ENCODE assay signal across 26 cellular contexts in genomic region chr17:51032850-51033249, GRCh38.
"Had no signal": no experiment of that assay in that cellular context is flagged by ENCODE, and none has a peak within 500 bp of the region (broad histone marks: within the 10 kb centered on the region; RNA-seq: fewer than 3 reads in every experiment).

No MANE protein-coding gene starts in this region.

- H3K9me3 ChIP-seq: esophagus squamous epithelium, lower lobe of right lung, right lobe of liver, transverse colon, uterus had no signal

- H3K27me3 Mint-ChIP-seq: activated B cell treated with CpG ODN at 0.5 μM for 24 hours; activated CD4-positive, alpha-beta T cell treated with anti-CD3 and anti-CD28 coated beads for 36 hours; activated naive CD8-positive, alpha-beta T cell treated with anti-CD3 and anti-CD28 coated beads, Interleukin-2, amount 10 ng/mL, durations not matched to agents 7 days and 5 days; naive B cell; stimulated activated naive B cell treated with anti-CD40 and anti-IgM and Interleukin-4, amounts not matched to agents 10 μg/mL and 1 μg/mL and 100 μg/mL, for 72 hours had no signal

- H3K27ac ChIP-seq: esophagus squamous epithelium, lower lobe of right lung, right lobe of liver, transverse colon, uterus had no signal

- H3K36me3 ChIP-seq: right lobe of liver, transverse colon, uterus had no signal

- H3K27me3 ChIP-seq: esophagus squamous epithelium, right lobe of liver, transverse colon, uterus had no signal

- H3K9me3 Mint-ChIP-seq: activated B cell treated with CpG ODN at 0.5 μM for 24 hours; activated naive CD4-positive, alpha-beta T cell treated with anti-CD3 and anti-CD28 coated beads for 36 hours; activated naive CD8-positive, alpha-beta T cell treated with anti-CD3 and anti-CD28 coated beads, Interleukin-2, amount 10 ng/mL, durations not matched to agents 7 days and 5 days; activated T-cell treated with anti-CD3 and anti-CD28 coated beads, Interleukin-2, amount 50 U/mL, for 4 hours; endodermal cell; naive B cell; stimulated activated naive B cell treated with anti-CD40 and anti-IgM and Interleukin-4, amounts not matched to agents 10 μg/mL and 1 μg/mL and 100 μg/mL, for 72 hours had no signal

- H3K27ac Mint-ChIP-seq: activated B cell treated with CpG ODN at 0.5 μM for 24 hours; activated CD4-positive, alpha-beta T cell treated with anti-CD3 and anti-CD28 coated beads for 36 hours; activated naive CD4-positive, alpha-beta T cell treated with anti-CD3 and anti-CD28 coated beads for 36 hours; activated naive CD8-positive, alpha-beta T cell treated with anti-CD3 and anti-CD28 coated beads, Interleukin-2, amount 10 ng/mL, durations not matched to agents 7 days and 5 days; endodermal cell; naive B cell; stimulated activated naive B cell treated with anti-CD40 and anti-IgM and Interleukin-4, amounts not matched to agents 10 μg/mL and 1 μg/mL and 100 μg/mL, for 72 hours had no signal

- ATAC-seq: activated CD4-positive, alpha-beta T cell treated with anti-CD3 and anti-CD28 coated beads for 36 hours; activated T-cell treated with anti-CD3 and anti-CD28 coated beads, Interleukin-2, amount 50 U/mL, for 4 hours; left lobe of liver; lower lobe of right lung; right lobe of liver; stimulated activated naive B cell treated with anti-CD40 and anti-IgM and Interleukin-4, amounts not matched to agents 10 μg/mL and 1 μg/mL and 100 μg/mL, for 72 hours had no signal

- H3K4me3 ChIP-seq: esophagus squamous epithelium, lower lobe of right lung, right lobe of liver, transverse colon, uterus had no signal

- DNase-seq: activated B cell treated with CpG ODN at 0.5 μM for 24 hours; activated CD4-positive, alpha-beta T cell treated with anti-CD3 and anti-CD28 coated beads for 36 hours; activated CD4-positive, alpha-beta T cell treated with anti-CD3 and anti-CD28 coated beads, Interleukin-2, amount 50 U/mL, for 4 hours; activated CD8-positive, alpha-beta memory T cell treated with anti-CD3 and anti-CD28 coated beads for 24 hours; activated CD8-positive, alpha-beta memory T cell treated with anti-CD3 and anti-CD28 coated beads, Interleukin-2, amount 50 U/mL, for 4 hours; activated effector memory CD4-positive, alpha-beta T cell treated with Interleukin-2 at 50 U/mL for 16 hours; activated naive CD4-positive, alpha-beta T cell treated with anti-CD3 and anti-CD28 coated beads for 36 hours; activated naive CD8-positive, alpha-beta T cell treated with anti-CD3 and anti-CD28 coated beads, Interleukin-2, amount 10 ng/mL, durations not matched to agents 7 days and 5 days; activated T-cell treated with anti-CD3 and anti-CD28 coated beads, Interleukin-2, amount 50 U/mL, for 4 hours; amygdala; cerebellar nuclear complex; cortex of kidney; endodermal cell; esophagus squamous epithelium; lower lobe of right lung; naive B cell; occipital lobe; posterior cingulate gyrus; right lobe of liver; small intestine; stimulated activated CD4-positive, alpha-beta T cell treated with anti-CD3 and anti-CD28 coated beads, Interleukin-15, amount 100 ng/mL, for 24 hours; stimulated activated CD8-positive, alpha-beta memory T cell treated with anti-CD3 and anti-CD28 coated beads, Interleukin-4, amount 100 ng/mL, for 48 hours; stimulated activated naive B cell treated with anti-CD40 and anti-IgM and Interleukin-4, amounts not matched to agents 10 μg/mL and 1 μg/mL and 100 μg/mL, for 72 hours; transverse colon; uterus had no signal

- H3K4me3 Mint-ChIP-seq: activated B cell treated with CpG ODN at 0.5 μM for 24 hours; activated CD4-positive, alpha-beta T cell treated with anti-CD3 and anti-CD28 coated beads for 36 hours; activated naive CD4-positive, alpha-beta T cell treated with anti-CD3 and anti-CD28 coated beads for 36 hours; activated naive CD8-positive, alpha-beta T cell treated with anti-CD3 and anti-CD28 coated beads, Interleukin-2, amount 10 ng/mL, durations not matched to agents 7 days and 5 days; activated T-cell treated with anti-CD3 and anti-CD28 coated beads, Interleukin-2, amount 50 U/mL, for 4 hours; endodermal cell; naive B cell; stimulated activated naive B cell treated with anti-CD40 and anti-IgM and Interleukin-4, amounts not matched to agents 10 μg/mL and 1 μg/mL and 100 μg/mL, for 72 hours had no signal

- H3K4me1 ChIP-seq: uterus had no signal
